In genomic region chr1:47692196-47692595, GRCh38 we compare ENCODE assay signal across 17 cellular contexts.
DNase-seq lines count a peak whose midpoint lies in the region; ATAC-seq and TF ChIP-seq lines count a peak whose summit lies in the region.
"Had no signal": no experiment of that assay in that cellular context is flagged by ENCODE, and none has a peak within 500 bp of the region (broad histone marks: within the 10 kb centered on the region; RNA-seq: fewer than 3 reads in every experiment).

No MANE protein-coding gene starts in this region.

- H3K9me3 ChIP-seq in right atrium auricular region (no peaks in the 10 kb centered on the region), stomach (no peaks in the 10 kb centered on the region), osteoblast (ENCODE audit: low read depth, low read length) (no peaks in the 10 kb centered on the region), heart right ventricle (no peaks in the 10 kb centered on the region)
- H3K9me3 ChIP-seq: SJSA1 had no signal

- H3K36me3 ChIP-seq in right atrium auricular region (no peaks in the 10 kb centered on the region), stomach (no peaks in the 10 kb centered on the region), osteoblast (ENCODE audit: insufficient read depth, low read length) (no peaks in the 10 kb centered on the region), heart right ventricle (no peaks in the 10 kb centered on the region)
- H3K36me3 ChIP-seq: SJSA1 had no signal

- TF ChIP-seq CTCF in right atrium auricular region (IDR thresholded peaks at IDR 0.05) = no peak
- no peak for TF ChIP-seq CTCF in stomach (IDR thresholded peaks at IDR 0.05)
- TF ChIP-seq CTCF in osteoblast (IDR thresholded peaks at IDR 0.05; ENCODE audit: extremely low read depth, low read depth, low read length) = no peak
- TF ChIP-seq CTCF in heart right ventricle (IDR thresholded peaks at IDR 0.05) = no peak

- no peak for ATAC-seq in heart right ventricle
- ATAC-seq: Right ventricle myocardium inferior had no signal

- H3K27ac ChIP-seq in right atrium auricular region (no peak overlapping the region), stomach (no peak overlapping the region), osteoblast (ENCODE audit: low read depth, low read length) (no peak overlapping the region), heart right ventricle (no peak overlapping the region)
- H3K27ac ChIP-seq: SJSA1 had no signal

- intact Hi-C loops in cardiac septum (cut with DNase I) = no loop called here
- intact Hi-C loops in stomach (cut with DNase I; ENCODE audit: low total_unique reads) = no loop called here
- intact Hi-C loops in heart right ventricle (cut with DNase I) = no loop called here

- H2AFZ ChIP-seq in osteoblast (ENCODE audit: low read length) = no peak overlapping the region

- H3K4me1 ChIP-seq in right atrium auricular region (no peaks in the 10 kb centered on the region), stomach (no peaks in the 10 kb centered on the region), osteoblast (ENCODE audit: insufficient read depth, low read length) (no peaks in the 10 kb centered on the region), heart right ventricle (no peaks in the 10 kb centered on the region)

- no peaks in the 10 kb centered on the region for H3K79me2 ChIP-seq in osteoblast (ENCODE audit: insufficient read depth, low read length)

- TF ChIP-seq POLR2A in stomach (IDR thresholded peaks at IDR 0.05) = no peak

- no peaks in the 10 kb centered on the region for H4K20me1 ChIP-seq in osteoblast (ENCODE audit: insufficient read depth, low read length)

- 94 to 100% (median 97%) methylated on average over 7 of the region's 7 CpGs for WGBS in stomach, 5 donors
- 97% methylated on average over 7 of the region's 7 CpGs for WGBS in heart right ventricle, 2 donors

- H3K27me3 ChIP-seq in right atrium auricular region (no peaks in the 10 kb centered on the region), stomach (peaks cover 0 to 46% (median 8%) of the 10 kb centered on the region in 3 donors), osteoblast (ENCODE audit: insufficient read depth, low read length) (peaks cover 5% of the 10 kb centered on the region), heart right ventricle (peaks cover 0 to 61% (median 36%) of the 10 kb centered on the region in 7 donors)
- H3K27me3 ChIP-seq: SJSA1 had no signal

- H3K4me2 ChIP-seq in osteoblast (ENCODE audit: insufficient read depth, low read length) = no peak overlapping the region

- TF ChIP-seq EP300 in stomach (IDR thresholded peaks at IDR 0.05) = no peak

- H3K4me3 ChIP-seq in right atrium auricular region = no peak overlapping the region
- H3K4me3 ChIP-seq in stomach = no peak overlapping the region
- no peak overlapping the region for H3K4me3 ChIP-seq in osteoblast (ENCODE audit: insufficient read depth, low read length)
- no peak overlapping the region for H3K4me3 ChIP-seq in heart right ventricle
- H3K4me3 ChIP-seq: SJSA1 had no signal

- DNase-seq in cardiac septum (ENCODE audit: low spot score) = peak; percentile 22
- DNase-seq in right atrium auricular region (ENCODE audit: low spot score) = no peak
- peak; percentile 51 for DNase-seq in mesenteric fat pad (ENCODE audit: low spot score)
- DNase-seq in stomach = peak; percentile 3
- no peak for DNase-seq in osteoblast (ENCODE audit: insufficient read length, low spot score, missing footprints)
- no peak for DNase-seq in SIG-M5 treated with dmso at 0.1 percent for 504 hours (lab: John Stamatoyannopoulos, UW; ENCODE audit: unreplicated experiment)
- no peak for DNase-seq in heart right ventricle
- DNase-seq: Calu3, DMS79 treated with DMSO at 0.1 percent for 48 hours, GF-D8, KBM-7, NCI-H2029, NCI-H446, NCI-H524 treated with DMSO at 0.1 percent for 48 hours, NCI-H774 had no signal

Comparison
In these comparisons a context has a peak if more than half of its experiments do, and no peak if none do; other contexts are left out.
1. DNase-seq: peak in cardiac septum (single experiment), mesenteric fat pad (single experiment) and stomach (single experiment); none in right atrium auricular region (single experiment), osteoblast (single experiment), SIG-M5 treated with dmso at 0.1 percent for 504 hours (single experiment) and heart right ventricle (0 of 2).